In genomic region chr2:61504949-61505348, GRCh38 we compare ENCODE assay signal across 2 cellular contexts.
TF ChIP-seq lines count a peak whose summit lies in the region.

No MANE protein-coding gene starts in this region.

TF ChIP-seq in HepG2, 621 proteins besides CTCF, POLR2A, EP300 and RAD21 (continues in another document):
- TF ChIP-seq POLR2AphosphoS5 (IDR thresholded peaks at IDR 0.05; ENCODE audit: low read depth, low read length) (no peak), ZNF430 (CRISPR knock-in tag; IDR thresholded peaks at IDR 0.05) (no peak), MTA1 (CRISPR knock-in tag; IDR thresholded peaks at IDR 0.05; ENCODE audit: borderline replicate concordance) (no peak), JUNB (CRISPR knock-in tag; IDR thresholded peaks at IDR 0.05; ENCODE audit: borderline replicate concordance) (no peak), ZNF274 (CRISPR knock-in tag; IDR thresholded peaks at IDR 0.05) (no peak), PTBP1 (IDR thresholded peaks at IDR 0.05; ENCODE audit: low read depth, low read length, poor library complexity, severe bottlenecking) (no peak), CENPT (CRISPR knock-in tag; IDR thresholded peaks at IDR 0.05; ENCODE audit: low read depth) (no peak), KIAA2018 (CRISPR knock-in tag; IDR thresholded peaks at IDR 0.05; ENCODE audit: borderline replicate concordance) (no peak), REST (IDR thresholded peaks at IDR 0.05; ENCODE audit: borderline replicate concordance in 1 of 2, low read depth in 1 of 2, low read length in 2 of 2) (no peak), ZNF770 (CRISPR knock-in tag; IDR thresholded peaks at IDR 0.05) (no peak), HNF4A (CRISPR knock-in tag; IDR thresholded peaks at IDR 0.05) (peak; percentile 79), HDAC1 (CRISPR knock-in tag; IDR thresholded peaks at IDR 0.05) (no peak)

TF ChIP-seq in H1, 55 proteins besides CTCF, POLR2A, EP300 and RAD21:
- TF ChIP-seq ATF2 (IDR thresholded peaks at IDR 0.05; ENCODE audit: low read length) (no peak), TCF12 (IDR thresholded peaks at IDR 0.05; ENCODE audit: low read depth, low read length) (no peak), ZNF274 (IDR thresholded peaks at IDR 0.05; ENCODE audit: borderline replicate concordance, extremely low read depth, low read length) (no peak), USF2 (IDR thresholded peaks at IDR 0.05; ENCODE audit: low read length) (no peak), POLR2AphosphoS5 (IDR thresholded peaks at IDR 0.05; ENCODE audit: low read depth, low read length) (0 out of 2 replicates have a peak, but pooled peaks have one; percentile 38)
